In genomic region chr10:21336476-21337170, GRCh38 we compare ENCODE assay signal across 9 cellular contexts.
DNase-seq lines count a peak whose midpoint lies in the region; ATAC-seq and TF ChIP-seq lines count a peak whose summit lies in the region.
"Had no signal": no experiment of that assay in that cellular context is flagged by ENCODE, and none has a peak within 500 bp of the region (broad histone marks: within the 10 kb centered on the region; RNA-seq: fewer than 3 reads in every experiment).

No MANE protein-coding gene starts in this region.

- ATAC-seq in GM21423 (IDR thresholded peaks at IDR 0.05; ENCODE audit: unreplicated experiment) = no peak

- peak overlapping the region; percentile 80 for H3K27ac Mint-ChIP-seq in nephron progenitor cell

- no peak overlapping the region for H3K27ac ChIP-seq in dorsolateral prefrontal cortex
- H3K27ac ChIP-seq: ascending aorta had no signal

- no peaks in the 10 kb centered on the region for H3K9me3 Mint-ChIP-seq in nephron progenitor cell

- intact Hi-C loops in posterior cingulate gyrus (cut with DNase I) = no loop called here
- intact Hi-C loops in dorsolateral prefrontal cortex (cut with DNase I) = no loop called here

- TF ChIP-seq CTCF in nephron progenitor cell (IDR thresholded peaks at IDR 0.05) = no peak
- no peak for TF ChIP-seq CTCF in dorsolateral prefrontal cortex (IDR thresholded peaks at IDR 0.05 in 54 of 56, conservative IDR thresholded peaks at IDR 0.05 in 2 of 56; ENCODE audit: low read depth in 1 of 56, partially characterized antibody in 56 of 56)
- TF ChIP-seq CTCF in GM10266 (IDR thresholded peaks at IDR 0.05; ENCODE audit: control insufficient read depth, insufficient read depth, low read depth, missing control alignments) = no peak

- no peaks in the 10 kb centered on the region for H3K27me3 ChIP-seq in dorsolateral prefrontal cortex
- H3K27me3 ChIP-seq: ascending aorta had no signal

- H3K4me1 Mint-ChIP-seq in nephron progenitor cell = peaks cover 16% of the 10 kb centered on the region

- DNase-seq in Daoy (ENCODE audit: low read depth) (peak; percentile 94), NCI-H146 (lab: John Stamatoyannopoulos, UW) (peak; percentile 78), epidermal melanocyte (ENCODE audit: insufficient read length, low spot score) (peak; percentile 27), nephron progenitor cell (no peak), posterior cingulate gyrus (no peak), dorsolateral prefrontal cortex (no peak), GM10266 (ENCODE audit: extremely low spot score) (no peak)

- no peaks in the 10 kb centered on the region for H3K36me3 Mint-ChIP-seq in nephron progenitor cell (ENCODE audit: low read depth)

- H3K27me3 Mint-ChIP-seq in nephron progenitor cell (ENCODE audit: low read depth, poor library complexity) = peaks cover 3% of the 10 kb centered on the region

- no peak overlapping the region for H3K4me3 ChIP-seq in dorsolateral prefrontal cortex
- H3K4me3 ChIP-seq: ascending aorta had no signal

- no peak overlapping the region for H3K4me3 Mint-ChIP-seq in nephron progenitor cell

Comparison
In these comparisons a context has a peak if more than half of its experiments do, and no peak if none do; other contexts are left out.
1. DNase-seq: peak in Daoy (single experiment), NCI-H146 (single experiment) and epidermal melanocyte (single experiment); none in nephron progenitor cell (single experiment), posterior cingulate gyrus (0 of 10), dorsolateral prefrontal cortex (0 of 10) and GM10266 (single experiment).